ENCODE assay signal across 2 cellular contexts in the genomic region with DNA sequence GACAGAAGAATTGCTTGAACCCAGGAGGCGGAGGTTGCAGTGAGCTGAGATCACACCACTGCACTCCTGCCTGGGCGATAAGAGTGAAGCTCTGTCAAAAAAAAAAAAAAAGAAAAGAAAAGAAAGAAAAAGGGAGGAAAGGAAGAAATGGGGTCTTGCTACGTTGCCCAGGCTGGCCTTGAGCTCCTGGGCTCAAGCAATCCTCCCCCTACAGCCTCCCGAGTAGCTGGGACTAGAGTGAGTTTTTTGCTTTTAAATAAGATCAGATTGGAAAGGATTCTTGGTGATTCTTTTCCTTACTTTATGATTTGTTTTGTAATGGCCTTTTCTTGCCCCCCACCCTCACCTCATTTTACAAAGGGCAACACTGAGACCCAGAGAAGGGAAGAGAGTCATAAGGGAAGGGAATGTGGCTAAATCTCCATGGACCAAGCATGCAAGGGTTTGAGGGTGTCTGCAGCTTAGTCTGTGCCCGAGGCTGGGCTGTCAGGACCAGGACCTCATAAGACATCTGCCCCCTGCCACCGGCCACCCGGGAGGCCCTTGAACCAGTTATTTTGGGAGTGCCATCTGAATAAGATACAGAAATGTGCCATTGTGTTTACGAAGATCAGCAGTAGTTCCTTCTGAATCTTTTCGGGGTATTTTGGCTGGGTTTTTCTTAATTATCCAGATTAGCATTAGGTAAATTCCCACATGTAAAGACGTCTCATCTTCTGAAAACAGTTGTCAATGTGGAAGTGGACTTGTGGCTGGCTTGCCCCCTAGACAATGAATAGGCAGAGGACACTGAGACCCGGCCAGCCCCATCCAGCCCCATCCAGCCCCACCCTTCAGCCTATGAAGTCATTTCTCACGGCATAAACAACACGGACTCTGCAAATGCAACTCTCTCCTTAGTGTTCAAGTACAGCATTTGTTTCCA.
TF ChIP-seq lines count a peak whose summit lies in the region.

No MANE protein-coding gene starts in this region.

TF ChIP-seq in HepG2, 621 proteins besides CTCF, POLR2A, EP300 and RAD21:
- TF ChIP-seq SP5 (CRISPR knock-in tag; IDR thresholded peaks at IDR 0.05; ENCODE audit: borderline replicate concordance, low read depth): no peak
- peak; percentile 29; the same call in 1 of the 2 replicates for TF ChIP-seq ZNF121 (CRISPR knock-in tag; IDR thresholded peaks at IDR 0.05)
- no peak for TF ChIP-seq HOXA9 (CRISPR knock-in tag; IDR thresholded peaks at IDR 0.05; ENCODE audit: borderline replicate concordance)

TF ChIP-seq in SK-N-SH, 30 proteins besides CTCF, POLR2A, EP300 and RAD21:
- TF ChIP-seq CHD2 (IDR thresholded peaks at IDR 0.05; ENCODE audit: low read length, partially characterized antibody): no peak
- no peak for TF ChIP-seq TEAD4 (IDR thresholded peaks at IDR 0.05; ENCODE audit: borderline replicate concordance, insufficient read depth)
- TF ChIP-seq, protein P1, sequence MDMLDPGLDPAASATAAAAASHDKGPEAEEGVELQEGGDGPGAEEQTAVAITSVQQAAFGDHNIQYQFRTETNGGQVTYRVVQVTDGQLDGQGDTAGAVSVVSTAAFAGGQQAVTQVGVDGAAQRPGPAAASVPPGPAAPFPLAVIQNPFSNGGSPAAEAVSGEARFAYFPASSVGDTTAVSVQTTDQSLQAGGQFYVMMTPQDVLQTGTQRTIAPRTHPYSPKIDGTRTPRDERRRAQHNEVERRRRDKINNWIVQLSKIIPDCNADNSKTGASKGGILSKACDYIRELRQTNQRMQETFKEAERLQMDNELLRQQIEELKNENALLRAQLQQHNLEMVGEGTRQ (IDR thresholded peaks at IDR 0.05; ENCODE audit: borderline replicate concordance, low read depth, low read length): no peak
- no peak for TF ChIP-seq NRF1 (IDR thresholded peaks at IDR 0.05; ENCODE audit: low read depth, low read length)
- no peak for TF ChIP-seq RXRA (IDR thresholded peaks at IDR 0.05; ENCODE audit: borderline replicate concordance, low read depth)
- TF ChIP-seq FOSL2 (IDR thresholded peaks at IDR 0.05; ENCODE audit: borderline replicate concordance, low read depth): no peak
- TF ChIP-seq FOXM1 (IDR thresholded peaks at IDR 0.05; ENCODE audit: low read depth): no peak
- no peak for TF ChIP-seq YY1 (IDR thresholded peaks at IDR 0.05; ENCODE audit: low read depth)
- TF ChIP-seq, protein P2, sequence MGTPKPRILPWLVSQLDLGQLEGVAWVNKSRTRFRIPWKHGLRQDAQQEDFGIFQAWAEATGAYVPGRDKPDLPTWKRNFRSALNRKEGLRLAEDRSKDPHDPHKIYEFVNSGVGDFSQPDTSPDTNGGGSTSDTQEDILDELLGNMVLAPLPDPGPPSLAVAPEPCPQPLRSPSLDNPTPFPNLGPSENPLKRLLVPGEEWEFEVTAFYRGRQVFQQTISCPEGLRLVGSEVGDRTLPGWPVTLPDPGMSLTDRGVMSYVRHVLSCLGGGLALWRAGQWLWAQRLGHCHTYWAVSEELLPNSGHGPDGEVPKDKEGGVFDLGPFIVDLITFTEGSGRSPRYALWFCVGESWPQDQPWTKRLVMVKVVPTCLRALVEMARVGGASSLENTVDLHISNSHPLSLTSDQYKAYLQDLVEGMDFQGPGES (IDR thresholded peaks at IDR 0.05; ENCODE audit: low read depth, low read length): no peak
- TF ChIP-seq RFX5 (IDR thresholded peaks at IDR 0.05; ENCODE audit: low read length): no peak
- TF ChIP-seq, protein P3, sequence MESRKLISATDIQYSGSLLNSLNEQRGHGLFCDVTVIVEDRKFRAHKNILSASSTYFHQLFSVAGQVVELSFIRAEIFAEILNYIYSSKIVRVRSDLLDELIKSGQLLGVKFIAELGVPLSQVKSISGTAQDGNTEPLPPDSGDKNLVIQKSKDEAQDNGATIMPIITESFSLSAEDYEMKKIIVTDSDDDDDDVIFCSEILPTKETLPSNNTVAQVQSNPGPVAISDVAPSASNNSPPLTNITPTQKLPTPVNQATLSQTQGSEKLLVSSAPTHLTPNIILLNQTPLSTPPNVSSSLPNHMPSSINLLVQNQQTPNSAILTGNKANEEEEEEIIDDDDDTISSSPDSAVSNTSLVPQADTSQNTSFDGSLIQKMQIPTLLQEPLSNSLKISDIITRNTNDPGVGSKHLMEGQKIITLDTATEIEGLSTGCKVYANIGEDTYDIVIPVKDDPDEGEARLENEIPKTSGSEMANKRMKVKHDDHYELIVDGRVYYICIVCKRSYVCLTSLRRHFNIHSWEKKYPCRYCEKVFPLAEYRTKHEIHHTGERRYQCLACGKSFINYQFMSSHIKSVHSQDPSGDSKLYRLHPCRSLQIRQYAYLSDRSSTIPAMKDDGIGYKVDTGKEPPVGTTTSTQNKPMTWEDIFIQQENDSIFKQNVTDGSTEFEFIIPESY (IDR thresholded peaks at IDR 0.05; ENCODE audit: borderline replicate concordance, low read depth): no peak
- no peak for TF ChIP-seq SMC3 (IDR thresholded peaks at IDR 0.05; ENCODE audit: low read depth, low read length)
